In the genomic region with DNA sequence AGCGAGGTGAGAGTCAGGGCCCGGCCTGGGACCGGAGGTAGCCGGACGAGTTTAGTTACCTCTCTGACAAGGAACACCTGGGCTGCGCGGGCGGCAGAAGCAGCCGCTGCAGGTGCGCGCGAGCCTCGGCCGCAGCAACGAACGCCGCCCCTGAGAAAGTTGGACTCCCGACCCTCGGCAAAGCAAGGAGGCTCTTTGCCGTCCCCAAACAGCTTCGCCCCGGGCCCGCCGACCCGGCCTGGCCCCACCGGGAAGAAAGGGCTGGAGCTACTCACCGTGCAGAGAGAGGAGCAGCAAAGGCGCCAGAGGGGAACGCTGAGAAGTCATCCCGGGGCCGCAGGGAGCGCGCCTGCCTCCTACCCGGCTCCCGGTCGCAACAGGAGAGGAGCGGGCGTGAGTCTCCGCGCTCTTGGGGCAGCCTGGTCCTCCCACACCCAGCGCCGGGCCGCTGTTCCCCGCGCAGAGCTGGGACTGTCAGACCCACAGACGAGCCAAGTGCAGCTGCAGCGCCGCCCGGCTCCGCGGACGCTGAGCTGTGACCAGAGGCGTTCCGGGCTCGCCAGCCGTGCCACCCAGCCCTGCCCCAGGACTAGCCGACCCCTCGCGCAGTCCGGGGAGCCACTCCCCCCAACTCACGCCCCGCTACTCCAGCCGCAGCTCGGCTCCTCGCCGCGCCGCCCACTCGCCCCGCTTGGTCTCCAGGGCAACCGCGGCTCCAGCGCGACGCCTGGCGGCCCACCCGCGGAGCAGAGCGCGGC, we compare ENCODE assay signal across 8 cellular contexts. TPM values are rescaled to one million over a fixed set of nuclear protein-coding genes. Genes with fewer than 3 reads are reported as not detected.
DNase-seq lines count a peak whose midpoint lies in the region; ATAC-seq, FAIRE-seq and TF ChIP-seq lines count a peak whose summit lies in the region.

IGSF11 (minus strand) TSS at position 591 of the 758 bp plus-strand sequence; CDS start at position 327, 264 bp downstream.

- H3K27ac Mint-ChIP-seq in activated naive CD4-positive, alpha-beta T cell treated with anti-CD3 and anti-CD28 coated beads for 36 hours = no peak within 1 kb of the TSS
- H3K27ac Mint-ChIP-seq in glutamatergic neuron (ENCODE audit: unreplicated experiment) = peak within 1 kb of the TSS; percentile 48

- H3K27me3 ChIP-seq in HUES6 (ENCODE audit: control insufficient read depth, insufficient read depth, low read length) (peaks cover 43% of the 10 kb centered on the region), SJCRH30 (peaks cover 7% of the 10 kb centered on the region; the same call in 1 of the 2 replicates), pancreas (peaks cover 0 to 5% (median 0%) of the 10 kb centered on the region in 4 donors), thymus (ENCODE audit: control insufficient read depth, insufficient read depth) (peaks cover 17% of the 10 kb centered on the region)

- H3K4me1 Mint-ChIP-seq in activated naive CD4-positive, alpha-beta T cell treated with anti-CD3 and anti-CD28 coated beads for 36 hours (ENCODE audit: low read depth) = peaks cover 6% of the 10 kb centered on the region
- peaks cover 14% of the 10 kb centered on the region for H3K4me1 Mint-ChIP-seq in glutamatergic neuron (ENCODE audit: low read depth, unreplicated experiment)

- H3K4me3 ChIP-seq in HUES6 (ENCODE audit: low read depth, low read length) (peak within 1 kb of the TSS; percentile 92), SJCRH30 (peak within 1 kb of the TSS; percentile 54), pancreas (peak within 1 kb of the TSS; percentile 47 to 77 (median 61)), thymus (ENCODE audit: low read length) (peak within 1 kb of the TSS; percentile 44)

- intact Hi-C loops in activated naive CD4-positive, alpha-beta T cell treated with anti-CD3 and anti-CD28 coated beads for 36 hours (cut with micrococcal nuclease) = loop anchor here (1.0 to 5.0 kb wide), 6 partner anchors 64 to 648 kb away; no protein-coding TSS in a partner anchor
- intact Hi-C loops in pancreas (cut with DNase I) = loop anchor here in 2 of 3 donors (5.0 to 10.0 kb wide), 2 partner anchors 147 to 150 kb away; no protein-coding TSS in a partner anchor

- CTCF ChIA-PET in activated naive CD4-positive, alpha-beta T cell treated with anti-CD3 and anti-CD28 coated beads for 36 hours (lab: Charles Lee) = interaction anchor here (0.6 to 7.8 kb wide), 35 partner anchors 9 to 1705 kb away, joined by 3 to 309 read pairs (median 4); partner anchors contain the start of gene B4GALT4

- peak within 1 kb of the TSS; percentile 42 for H3K9ac ChIP-seq in HUES6 (ENCODE audit: low read length)

- H3K27ac ChIP-seq in HUES6 (ENCODE audit: low read depth, low read length) (no peak within 1 kb of the TSS), SJCRH30 (no peak within 1 kb of the TSS), pancreas (peak within 1 kb of the TSS; percentile 72 to 85 (median 75)), thymus (ENCODE audit: low read depth) (no peak within 1 kb of the TSS)

- ATAC-seq in GM21390 (IDR thresholded peaks at IDR 0.05; ENCODE audit: unreplicated experiment) (peak; percentile 98), pancreas (peak; percentile 91 to 96 (median 92))

- no peaks in the 10 kb centered on the region for H3K36me3 ChIP-seq in HUES6 (ENCODE audit: control insufficient read depth, insufficient read depth, low read length)
- no peaks in the 10 kb centered on the region for H3K36me3 ChIP-seq in SJCRH30
- H3K36me3 ChIP-seq in pancreas = no peaks in the 10 kb centered on the region
- H3K36me3 ChIP-seq in thymus (ENCODE audit: control insufficient read depth, insufficient read depth) = no peaks in the 10 kb centered on the region

- peak within 1 kb of the TSS; percentile 82 for H3K4me3 Mint-ChIP-seq in activated naive CD4-positive, alpha-beta T cell treated with anti-CD3 and anti-CD28 coated beads for 36 hours
- H3K4me3 Mint-ChIP-seq in glutamatergic neuron (ENCODE audit: unreplicated experiment) = peak within 1 kb of the TSS; percentile 92

- H3K9me3 ChIP-seq in HUES6 (ENCODE audit: control insufficient read depth, insufficient read depth, low read depth, low read length) (peaks cover 5% of the 10 kb centered on the region; the same call in 1 of the 2 replicates), SJCRH30 (replicated peaks) (no peaks in the 10 kb centered on the region), pancreas (no peaks in the 10 kb centered on the region), thymus (ENCODE audit: control insufficient read depth) (no peaks in the 10 kb centered on the region)

- FAIRE-seq in D721Med (lab: Jason Lieb, UNC) (no peak), pancreas (lab: Jason Lieb, UNC) (no peak)

- WGBS in pancreas, 2 donors = 0 to 1% methylated on average over 58 to 80 of the region's 80 CpGs
- under 1% methylated on average over 80 of the region's 80 CpGs for WGBS in thymus

- DNase-seq in D721Med (ENCODE audit: insufficient read length, low spot score) (peak; percentile 27), SJCRH30 (peak; percentile 79 to 80), glutamatergic neuron (peak; percentile 87), pancreas (peak; percentile 68 to 92 (median 84))
- peak; percentile 67 for DNase-seq in activated naive CD4-positive, alpha-beta T cell treated with anti-CD3 and anti-CD28 coated beads for 36 hours

- H3K36me3 Mint-ChIP-seq in activated naive CD4-positive, alpha-beta T cell treated with anti-CD3 and anti-CD28 coated beads for 36 hours (ENCODE audit: low read depth) = no peaks in the 10 kb centered on the region
- H3K36me3 Mint-ChIP-seq in glutamatergic neuron (ENCODE audit: unreplicated experiment) = peaks cover 2% of the 10 kb centered on the region

- no peaks in the 10 kb centered on the region for H3K9me3 Mint-ChIP-seq in activated naive CD4-positive, alpha-beta T cell treated with anti-CD3 and anti-CD28 coated beads for 36 hours
- H3K9me3 Mint-ChIP-seq in glutamatergic neuron (ENCODE audit: unreplicated experiment) = peaks cover 3% of the 10 kb centered on the region

- peaks cover 38% of the 10 kb centered on the region for H3K27me3 Mint-ChIP-seq in activated naive CD4-positive, alpha-beta T cell treated with anti-CD3 and anti-CD28 coated beads for 36 hours (ENCODE audit: low read depth)
- no peaks in the 10 kb centered on the region for H3K27me3 Mint-ChIP-seq in glutamatergic neuron (ENCODE audit: unreplicated experiment)

- TF ChIP-seq CTCF in D721Med (IDR thresholded peaks at IDR 0.05; ENCODE audit: insufficient read depth, missing control alignments) = peak; percentile 60
- peak; percentile 55 for TF ChIP-seq CTCF in glutamatergic neuron (IDR thresholded peaks at IDR 0.05; ENCODE audit: partially characterized antibody, unreplicated experiment)
- peak; percentile 36 to 50 (median 42) for TF ChIP-seq CTCF in pancreas (IDR thresholded peaks at IDR 0.05)

- H3K4me1 ChIP-seq in HUES6 (ENCODE audit: control insufficient read depth, insufficient read depth, low read length) (no peaks in the 10 kb centered on the region), SJCRH30 (peaks cover 2% of the 10 kb centered on the region; the same call in 1 of the 2 replicates), pancreas (peaks cover 0 to 4% (median 0%) of the 10 kb centered on the region in 3 donors), thymus (ENCODE audit: control insufficient read depth, insufficient read depth, low read length) (peaks cover 5% of the 10 kb centered on the region)

RNA-seq across cellular contexts. Expression of gene IGSF11, which starts in this region (rescaled TPM):
- 0.08 and 0.41 TPM in 2 replicates for total RNA-seq in SJCRH30 (2014; rRNA removed; shearing (Covaris generic))
- total RNA-seq in activated naive CD4-positive, alpha-beta T cell treated with anti-CD3 and anti-CD28 coated beads for 36 hours = under 1 TPM; 0.07 to 0.12 TPM
- 8.2 TPM for total RNA-seq in glutamatergic neuron (ENCODE audit: unreplicated experiment)
- 1 to 10 TPM; 1.5 to 6.4 (median 3.3) TPM for total RNA-seq in pancreas
- 1 to 10 TPM; 2.1 to 6.2 TPM for polyA plus RNA-seq in pancreas
- 0.27 TPM for polyA plus RNA-seq in thymus

Comparison
In these comparisons a context has a peak if more than half of its experiments do, and no peak if none do; other contexts are left out.
1. Peak in DNase-seq and H3K4me3 ChIP-seq in SJCRH30; RNA of the gene not detected or under 1 TPM.
2. Peak in DNase-seq in activated naive CD4-positive, alpha-beta T cell treated with anti-CD3 and anti-CD28 coated beads for 36 hours; RNA of the gene not detected or under 1 TPM.
3. DNase-seq: peak in every context shown above with its lines; median percentile 87 in glutamatergic neuron; 84 in pancreas; 80 in SJCRH30; 67 in activated naive CD4-positive, alpha-beta T cell treated with anti-CD3 and anti-CD28 coated beads for 36 hours; 27 in D721Med.
4. H3K27ac ChIP-seq: peak in pancreas (4 of 4); none in HUES6 (single experiment), SJCRH30 (single experiment) and thymus (single experiment).
5. Peak in every context shown above with its lines, with median percentiles within 50 percentile points of each other: CTCF ChIP-seq and H3K4me3 ChIP-seq.